In the genomic region with DNA sequence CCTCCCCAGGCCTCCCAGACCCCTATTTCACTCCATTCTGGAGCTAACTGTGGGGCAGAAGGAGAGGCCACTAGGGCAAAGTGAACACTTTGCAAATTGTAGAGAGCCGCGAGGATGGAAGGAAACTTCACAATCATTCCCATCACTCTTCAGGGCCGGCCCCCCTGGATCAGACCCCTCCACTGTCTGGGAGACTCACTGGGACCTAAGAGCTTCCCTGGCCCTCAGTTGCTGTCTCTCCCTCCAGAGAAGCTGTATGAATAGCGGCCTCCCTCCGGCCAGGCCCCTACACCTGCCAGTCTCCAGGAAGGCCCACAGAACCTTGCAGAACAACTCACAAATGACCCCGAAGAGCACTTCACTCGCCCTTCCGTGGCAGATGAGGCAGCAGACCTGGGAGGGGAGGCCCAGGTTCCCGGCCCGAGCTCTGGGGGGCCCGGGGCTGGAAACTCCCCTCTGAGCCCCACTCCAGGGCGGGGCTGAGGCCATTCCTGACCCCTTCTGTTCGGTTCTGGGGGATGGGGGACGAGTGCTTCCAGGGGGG, we compare ENCODE assay signal across 1 cellular context.
TF ChIP-seq lines count a peak whose summit lies in the region.

No MANE protein-coding gene starts in this region.

TF ChIP-seq in GM12878, 131 proteins besides CTCF, POLR2A, EP300 and RAD21 (continued from another document):
- TF ChIP-seq, protein P1, sequence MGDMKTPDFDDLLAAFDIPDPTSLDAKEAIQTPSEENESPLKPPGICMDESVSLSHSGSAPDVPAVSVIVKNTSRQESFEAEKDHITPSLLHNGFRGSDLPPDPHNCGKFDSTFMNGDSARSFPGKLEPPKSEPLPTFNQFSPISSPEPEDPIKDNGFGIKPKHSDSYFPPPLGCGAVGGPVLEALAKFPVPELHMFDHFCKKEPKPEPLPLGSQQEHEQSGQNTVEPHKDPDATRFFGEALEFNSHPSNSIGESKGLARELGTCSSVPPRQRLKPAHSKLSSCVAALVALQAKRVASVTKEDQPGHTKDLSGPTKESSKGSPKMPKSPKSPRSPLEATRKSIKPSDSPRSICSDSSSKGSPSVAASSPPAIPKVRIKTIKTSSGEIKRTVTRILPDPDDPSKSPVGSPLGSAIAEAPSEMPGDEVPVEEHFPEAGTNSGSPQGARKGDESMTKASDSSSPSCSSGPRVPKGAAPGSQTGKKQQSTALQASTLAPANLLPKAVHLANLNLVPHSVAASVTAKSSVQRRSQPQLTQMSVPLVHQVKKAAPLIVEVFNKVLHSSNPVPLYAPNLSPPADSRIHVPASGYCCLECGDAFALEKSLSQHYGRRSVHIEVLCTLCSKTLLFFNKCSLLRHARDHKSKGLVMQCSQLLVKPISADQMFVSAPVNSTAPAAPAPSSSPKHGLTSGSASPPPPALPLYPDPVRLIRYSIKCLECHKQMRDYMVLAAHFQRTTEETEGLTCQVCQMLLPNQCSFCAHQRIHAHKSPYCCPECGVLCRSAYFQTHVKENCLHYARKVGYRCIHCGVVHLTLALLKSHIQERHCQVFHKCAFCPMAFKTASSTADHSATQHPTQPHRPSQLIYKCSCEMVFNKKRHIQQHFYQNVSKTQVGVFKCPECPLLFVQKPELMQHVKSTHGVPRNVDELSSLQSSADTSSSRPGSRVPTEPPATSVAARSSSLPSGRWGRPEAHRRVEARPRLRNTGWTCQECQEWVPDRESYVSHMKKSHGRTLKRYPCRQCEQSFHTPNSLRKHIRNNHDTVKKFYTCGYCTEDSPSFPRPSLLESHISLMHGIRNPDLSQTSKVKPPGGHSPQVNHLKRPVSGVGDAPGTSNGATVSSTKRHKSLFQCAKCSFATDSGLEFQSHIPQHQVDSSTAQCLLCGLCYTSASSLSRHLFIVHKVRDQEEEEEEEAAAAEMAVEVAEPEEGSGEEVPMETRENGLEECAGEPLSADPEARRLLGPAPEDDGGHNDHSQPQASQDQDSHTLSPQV (IDR thresholded peaks at IDR 0.05), result no peak
- no peak for TF ChIP-seq IKZF2 (IDR thresholded peaks at IDR 0.05)
- TF ChIP-seq ZNF217 (IDR thresholded peaks at IDR 0.05), result no peak
- TF ChIP-seq, protein P2, sequence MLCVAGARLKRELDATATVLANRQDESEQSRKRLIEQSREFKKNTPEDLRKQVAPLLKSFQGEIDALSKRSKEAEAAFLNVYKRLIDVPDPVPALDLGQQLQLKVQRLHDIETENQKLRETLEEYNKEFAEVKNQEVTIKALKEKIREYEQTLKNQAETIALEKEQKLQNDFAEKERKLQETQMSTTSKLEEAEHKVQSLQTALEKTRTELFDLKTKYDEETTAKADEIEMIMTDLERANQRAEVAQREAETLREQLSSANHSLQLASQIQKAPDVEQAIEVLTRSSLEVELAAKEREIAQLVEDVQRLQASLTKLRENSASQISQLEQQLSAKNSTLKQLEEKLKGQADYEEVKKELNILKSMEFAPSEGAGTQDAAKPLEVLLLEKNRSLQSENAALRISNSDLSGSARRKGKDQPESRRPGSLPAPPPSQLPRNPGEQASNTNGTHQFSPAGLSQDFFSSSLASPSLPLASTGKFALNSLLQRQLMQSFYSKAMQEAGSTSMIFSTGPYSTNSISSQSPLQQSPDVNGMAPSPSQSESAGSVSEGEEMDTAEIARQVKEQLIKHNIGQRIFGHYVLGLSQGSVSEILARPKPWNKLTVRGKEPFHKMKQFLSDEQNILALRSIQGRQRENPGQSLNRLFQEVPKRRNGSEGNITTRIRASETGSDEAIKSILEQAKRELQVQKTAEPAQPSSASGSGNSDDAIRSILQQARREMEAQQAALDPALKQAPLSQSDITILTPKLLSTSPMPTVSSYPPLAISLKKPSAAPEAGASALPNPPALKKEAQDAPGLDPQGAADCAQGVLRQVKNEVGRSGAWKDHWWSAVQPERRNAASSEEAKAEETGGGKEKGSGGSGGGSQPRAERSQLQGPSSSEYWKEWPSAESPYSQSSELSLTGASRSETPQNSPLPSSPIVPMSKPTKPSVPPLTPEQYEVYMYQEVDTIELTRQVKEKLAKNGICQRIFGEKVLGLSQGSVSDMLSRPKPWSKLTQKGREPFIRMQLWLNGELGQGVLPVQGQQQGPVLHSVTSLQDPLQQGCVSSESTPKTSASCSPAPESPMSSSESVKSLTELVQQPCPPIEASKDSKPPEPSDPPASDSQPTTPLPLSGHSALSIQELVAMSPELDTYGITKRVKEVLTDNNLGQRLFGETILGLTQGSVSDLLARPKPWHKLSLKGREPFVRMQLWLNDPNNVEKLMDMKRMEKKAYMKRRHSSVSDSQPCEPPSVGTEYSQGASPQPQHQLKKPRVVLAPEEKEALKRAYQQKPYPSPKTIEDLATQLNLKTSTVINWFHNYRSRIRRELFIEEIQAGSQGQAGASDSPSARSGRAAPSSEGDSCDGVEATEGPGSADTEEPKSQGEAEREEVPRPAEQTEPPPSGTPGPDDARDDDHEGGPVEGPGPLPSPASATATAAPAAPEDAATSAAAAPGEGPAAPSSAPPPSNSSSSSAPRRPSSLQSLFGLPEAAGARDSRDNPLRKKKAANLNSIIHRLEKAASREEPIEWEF (IDR thresholded peaks at IDR 0.05; ENCODE audit: insufficient replicate concordance, low read depth, low read length), result no peak
- TF ChIP-seq, protein P3, sequence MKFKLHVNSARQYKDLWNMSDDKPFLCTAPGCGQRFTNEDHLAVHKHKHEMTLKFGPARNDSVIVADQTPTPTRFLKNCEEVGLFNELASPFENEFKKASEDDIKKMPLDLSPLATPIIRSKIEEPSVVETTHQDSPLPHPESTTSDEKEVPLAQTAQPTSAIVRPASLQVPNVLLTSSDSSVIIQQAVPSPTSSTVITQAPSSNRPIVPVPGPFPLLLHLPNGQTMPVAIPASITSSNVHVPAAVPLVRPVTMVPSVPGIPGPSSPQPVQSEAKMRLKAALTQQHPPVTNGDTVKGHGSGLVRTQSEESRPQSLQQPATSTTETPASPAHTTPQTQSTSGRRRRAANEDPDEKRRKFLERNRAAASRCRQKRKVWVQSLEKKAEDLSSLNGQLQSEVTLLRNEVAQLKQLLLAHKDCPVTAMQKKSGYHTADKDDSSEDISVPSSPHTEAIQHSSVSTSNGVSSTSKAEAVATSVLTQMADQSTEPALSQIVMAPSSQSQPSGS (IDR thresholded peaks at IDR 0.05; ENCODE audit: low read length), result no peak
- TF ChIP-seq RFX5 (IDR thresholded peaks at IDR 0.05; ENCODE audit: low read depth, low read length), result no peak
- TF ChIP-seq, protein P4, sequence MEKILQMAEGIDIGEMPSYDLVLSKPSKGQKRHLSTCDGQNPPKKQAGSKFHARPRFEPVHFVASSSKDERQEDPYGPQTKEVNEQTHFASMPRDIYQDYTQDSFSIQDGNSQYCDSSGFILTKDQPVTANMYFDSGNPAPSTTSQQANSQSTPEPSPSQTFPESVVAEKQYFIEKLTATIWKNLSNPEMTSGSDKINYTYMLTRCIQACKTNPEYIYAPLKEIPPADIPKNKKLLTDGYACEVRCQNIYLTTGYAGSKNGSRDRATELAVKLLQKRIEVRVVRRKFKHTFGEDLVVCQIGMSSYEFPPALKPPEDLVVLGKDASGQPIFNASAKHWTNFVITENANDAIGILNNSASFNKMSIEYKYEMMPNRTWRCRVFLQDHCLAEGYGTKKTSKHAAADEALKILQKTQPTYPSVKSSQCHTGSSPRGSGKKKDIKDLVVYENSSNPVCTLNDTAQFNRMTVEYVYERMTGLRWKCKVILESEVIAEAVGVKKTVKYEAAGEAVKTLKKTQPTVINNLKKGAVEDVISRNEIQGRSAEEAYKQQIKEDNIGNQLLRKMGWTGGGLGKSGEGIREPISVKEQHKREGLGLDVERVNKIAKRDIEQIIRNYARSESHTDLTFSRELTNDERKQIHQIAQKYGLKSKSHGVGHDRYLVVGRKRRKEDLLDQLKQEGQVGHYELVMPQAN (conservative IDR thresholded peaks at IDR 0.05), result no peak
